Comparison of ENCODE assay signal across 8 cellular contexts in the genomic region with DNA sequence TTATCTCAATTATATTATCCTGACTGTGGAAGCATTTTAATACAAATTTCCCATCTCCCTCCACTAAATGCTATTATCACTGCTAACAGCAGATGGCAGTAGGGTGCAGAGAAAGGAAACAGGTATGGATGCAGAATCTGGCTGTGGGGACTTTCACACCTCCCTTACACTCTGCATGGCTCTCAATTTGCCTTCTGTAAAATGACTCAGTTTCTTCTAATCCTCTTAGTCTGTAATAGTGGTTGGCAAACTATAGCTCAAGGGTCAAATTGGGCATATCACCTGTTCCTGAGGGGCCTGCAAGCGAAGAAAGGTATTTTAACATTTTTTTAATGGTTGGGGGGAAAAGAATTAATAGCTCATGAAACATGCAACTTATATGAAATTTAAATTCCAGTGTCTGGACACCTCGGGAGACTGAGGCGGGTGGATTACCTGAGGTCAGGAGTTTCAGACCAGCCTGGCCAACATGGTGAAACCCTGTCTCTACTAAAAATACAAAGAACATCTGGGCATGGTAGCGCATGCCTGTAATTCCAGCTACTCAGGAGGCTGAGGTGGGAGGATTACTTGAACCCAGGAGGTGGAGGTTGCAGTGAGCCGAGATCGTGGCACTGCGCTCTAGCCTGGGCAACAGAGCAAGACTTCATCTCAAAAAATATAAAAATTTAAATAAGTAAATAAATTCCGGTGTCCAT.
DNase-seq lines count a peak whose midpoint lies in the region; ATAC-seq and TF ChIP-seq lines count a peak whose summit lies in the region.

No MANE protein-coding gene starts in this region.

- intact Hi-C loops in IMR-90 (cut with micrococcal nuclease), result loop anchor here (1.0 to 5.0 kb wide), 5 partner anchors 44 to 521 kb away; no protein-coding TSS in a partner anchor
- intact Hi-C loops in heart right ventricle (cut with DNase I), result loop anchor here (1.0 to 10.0 kb wide), 13 partner anchors 44 to 352 kb away; partner anchors contain the start of gene ZMYND8 (in 1 of the 10)

- TF ChIP-seq CTCF in DND-41 (IDR thresholded peaks at IDR 0.05; ENCODE audit: borderline replicate concordance, extremely low read depth, low read length, poor library complexity, severe bottlenecking) (peak; percentile 97), IMR-90 (conservative IDR thresholded peaks at IDR 0.05; ENCODE audit: low read depth, low read length) (peak; percentile 96), heart right ventricle (IDR thresholded peaks at IDR 0.05) (peak; percentile 76 to 92 (median 88))

- H2BK15ac ChIP-seq in IMR-90 (ENCODE audit: low read depth, low read length), result peak overlapping the region; percentile 88; the same call in 1 of the 3 replicates

- peak overlapping the region; percentile 68; the same call in 1 of the 2 replicates for H3K56ac ChIP-seq in IMR-90 (ENCODE audit: extremely low read depth, insufficient read depth, low read length)

- H3K14ac ChIP-seq in IMR-90 (replicated peaks; ENCODE audit: low read depth, low read length), result no peak overlapping the region

- H4K5ac ChIP-seq in IMR-90 (ENCODE audit: low read depth, low read length), result peak overlapping the region; percentile 25; the same call in 1 of the 2 replicates

- peak overlapping the region; percentile 58; the same call in 1 of the 2 replicates for H3K18ac ChIP-seq in IMR-90 (ENCODE audit: low read depth, low read length)

- H3K9me3 ChIP-seq in DND-41 (ENCODE audit: insufficient read depth, low read length, severe bottlenecking) (no peaks in the 10 kb centered on the region), IMR-90 (ENCODE audit: control insufficient read depth, insufficient read depth, low read length) (no peaks in the 10 kb centered on the region), heart right ventricle (no peaks in the 10 kb centered on the region)

- H3K4me1 ChIP-seq in DND-41 (ENCODE audit: insufficient read depth, low read length), result no peaks in the 10 kb centered on the region
- peaks cover 20% of the 10 kb centered on the region for H3K4me1 ChIP-seq in IMR-90 (ENCODE audit: control insufficient read depth, insufficient read depth, low read length)
- peaks cover 10 to 53% (median 51%) of the 10 kb centered on the region in 9 donors for H3K4me1 ChIP-seq in heart right ventricle

- H2BK120ac ChIP-seq in IMR-90 (ENCODE audit: low read depth, low read length), result peak overlapping the region; percentile 91

- POLR2A ChIA-PET in IMR-90 (lab: Charles Lee; ENCODE audit: unreplicated experiment), result no interaction called here

- no peak overlapping the region for H3K27ac ChIP-seq in DND-41 (ENCODE audit: low read length)
- H3K27ac ChIP-seq in IMR-90 (ENCODE audit: insufficient read depth, low read length), result peak overlapping the region; percentile 32; the same call in 1 of the 2 replicates
- peak overlapping the region in 9 of 10 donors; percentile 42 to 89 (median 67) for H3K27ac ChIP-seq in heart right ventricle

- no peak overlapping the region for H2AK9ac ChIP-seq in IMR-90 (replicated peaks; ENCODE audit: low read depth, low read length, poor library complexity)

- H2AFZ ChIP-seq in DND-41 (ENCODE audit: low read depth, low read length) (no peak overlapping the region), IMR-90 (replicated peaks; ENCODE audit: low read length, poor library complexity) (no peak overlapping the region)

- H3K27me3 ChIP-seq in DND-41 (ENCODE audit: insufficient read depth, low read length, poor library complexity) (no peaks in the 10 kb centered on the region), IMR-90 (ENCODE audit: control insufficient read depth, insufficient read depth, low read length) (no peaks in the 10 kb centered on the region), heart right ventricle (no peaks in the 10 kb centered on the region)

- in situ Hi-C loops in IMR-90 (cut with MboI; ENCODE audit: low sequenced_read_pairs), result no loop called here

- H3K4me2 ChIP-seq in DND-41 (ENCODE audit: insufficient read depth, low read length) (no peak overlapping the region), IMR-90 (ENCODE audit: low read depth, low read length) (no peak overlapping the region)

- peak overlapping the region; percentile 98 for H2BK5ac ChIP-seq in IMR-90 (ENCODE audit: low read depth, low read length, poor library complexity, severe bottlenecking)

- no CpG with 5 or more reads among the region's 8 CpGs for WGBS in IMR-90 (ENCODE audit: extremely low coverage in 2 of 2, insufficient read length in 1 of 2), 2 experiments
- 81 to 83% methylated on average over 8 of the region's 8 CpGs for WGBS in heart right ventricle, 2 donors

- peak overlapping the region; percentile 39 to 53; a peak in 2 of 4 replicates for H4K8ac ChIP-seq in IMR-90 (ENCODE audit: low read depth in 2 of 2, low read length in 2 of 2)

- no peak overlapping the region for H3K9ac ChIP-seq in DND-41 (ENCODE audit: low read depth, low read length)
- H3K9ac ChIP-seq in IMR-90 (ENCODE audit: low read depth, low read length), result no peak overlapping the region; the same call in 1 of the 2 replicates

- 0 out of 2 replicates have a peak, but pooled peaks have one; percentile 34 for TF ChIP-seq POLR2A in IMR-90 (IDR thresholded peaks at IDR 0.05; ENCODE audit: low read depth, low read length)

- ATAC-seq in DND-41 (ENCODE audit: insufficient read depth, low read depth) (peak; percentile 87), IMR-90 (ENCODE audit: low read depth) (peak; percentile 50), heart right ventricle (peak; percentile 39 to 84 (median 69)), HG02885 (IDR thresholded peaks at IDR 0.05; ENCODE audit: poor library complexity, unreplicated experiment) (no peak)

- peaks cover 17% of the 10 kb centered on the region for H3K9me1 ChIP-seq in IMR-90 (ENCODE audit: insufficient read depth, low read length)

- peak; percentile 96 for TF ChIP-seq RAD21 in IMR-90 (IDR thresholded peaks at IDR 0.05; ENCODE audit: low read length)

- dilution Hi-C loops in IMR-90 (cut with HindIII; ENCODE audit: low sequenced_read_pairs, unreplicated experiment), result loop anchor here (25.0 kb wide), 1 partner anchor 114 kb away; no protein-coding TSS in a partner anchor

- no TSS peak for BruUV-seq in IMR-90 (replicated peaks; lab: Mats Ljungman, UMichigan)

- H3K4me3 ChIP-seq in DND-41 (ENCODE audit: low read depth in 1 of 2, low read length in 2 of 2), result no peak overlapping the region
- no peak overlapping the region for H3K4me3 ChIP-seq in IMR-90 (ENCODE audit: insufficient read depth, low read depth, low read length)
- H3K4me3 ChIP-seq in heart right ventricle, result no peak overlapping the region

- H3K79me2 ChIP-seq in DND-41 (ENCODE audit: insufficient read depth, low read length), result peaks cover 22% of the 10 kb centered on the region

- H4K20me1 ChIP-seq in DND-41 (ENCODE audit: insufficient read depth, low read length), result peaks cover 12% of the 10 kb centered on the region
- peaks cover 4% of the 10 kb centered on the region; the same call in 1 of the 2 replicates for H4K20me1 ChIP-seq in IMR-90 (ENCODE audit: insufficient read depth, low read length)

- H3K23ac ChIP-seq in IMR-90 (ENCODE audit: low read depth, low read length), result no peak overlapping the region

- H3K4ac ChIP-seq in IMR-90 (ENCODE audit: low read depth, low read length), result peak overlapping the region; percentile 72

- H2BK20ac ChIP-seq in IMR-90 (ENCODE audit: low read depth, low read length), result peak overlapping the region; percentile 89; the same call in 1 of the 2 replicates

- peaks cover 30 to 53% of the 10 kb centered on the region in 2 experiments for H3K79me1 ChIP-seq in IMR-90 (ENCODE audit: low read depth in 1 of 2, low read length in 2 of 2)

- peak overlapping the region; percentile 2; the same call in 1 of the 2 replicates for H4K91ac ChIP-seq in IMR-90 (ENCODE audit: insufficient read depth, low read depth, low read length)

- CTCF ChIA-PET in IMR-90 (lab: Yijun Ruan, JAX), result interaction anchor here (0.5 to 6.6 kb wide), 12 partner anchors 33 to 347 kb away, joined by 3 to 101 read pairs (median 4); no protein-coding TSS in a partner anchor

- H3K36me3 ChIP-seq in DND-41 (ENCODE audit: insufficient read depth, low read length) (peaks cover 62% of the 10 kb centered on the region), IMR-90 (ENCODE audit: control insufficient read depth, insufficient read depth, low read length) (peaks cover 15% of the 10 kb centered on the region), heart right ventricle (peaks cover 0 to 68% (median 9%) of the 10 kb centered on the region in 9 donors)

- H2AK5ac ChIP-seq in IMR-90 (ENCODE audit: low read depth, low read length), result peak overlapping the region; percentile 63; the same call in 1 of the 2 replicates

- DNase-seq in DND-41, result peak; percentile 58
- DNase-seq in IMR-90, result peak; percentile 71
- peak; percentile 79 for DNase-seq in OCI-M1 (lab: John Stamatoyannopoulos, UW)
- peak; percentile 33 for DNase-seq in activated naive CD4-positive, alpha-beta T cell treated with anti-CD3 and anti-CD28 coated beads, Interleukin-2, amount 50 U/mL, for 16 hours
- peak in 1 of 2 donors; percentile 77 for DNase-seq in heart right ventricle
- peak; percentile 68 for DNase-seq in renal cortical epithelial cell (ENCODE audit: low read depth)
- DNase-seq in cortex of kidney (lab: John Stamatoyannopoulos, UW), result no peak

TF ChIP-seq in IMR-90, 13 proteins besides CTCF, POLR2A, EP300 and RAD21:
- TF ChIP-seq MAZ (IDR thresholded peaks at IDR 0.05; ENCODE audit: borderline replicate concordance, low read depth, low read length), result peak; percentile 20; the same call in 1 of the 2 replicates
- TF ChIP-seq RCOR1 (IDR thresholded peaks at IDR 0.05; ENCODE audit: insufficient replicate concordance, low read length), result no peak
- TF ChIP-seq SMC3 (IDR thresholded peaks at IDR 0.05; ENCODE audit: low read depth, low read length), result peak; percentile 97
TF ChIP-seq in IMR-90: peak in this region for 2.
